ENCODE assay signal across 7 cellular contexts in genomic region chr15:57031605-57032004, GRCh38.
DNase-seq lines count a peak whose midpoint lies in the region; ATAC-seq and TF ChIP-seq lines count a peak whose summit lies in the region.

No MANE protein-coding gene starts in this region.

- no peaks in the 10 kb centered on the region; the same call in 1 of the 2 replicates for H3K36me3 Mint-ChIP-seq in HFFc6 (ENCODE audit: low read depth)

- peaks cover 21% of the 10 kb centered on the region for H3K4me1 Mint-ChIP-seq in HFFc6 (ENCODE audit: low read depth)

- no peak overlapping the region for H3K4me3 Mint-ChIP-seq in HFFc6

- DNase-seq in HFFc6 = no peak
- DNase-seq in amniotic epithelial cell (ENCODE audit: low read depth) = peak; percentile 74
- DNase-seq in hepatic stellate cell (ENCODE audit: low spot score) = peak; percentile 26
- peak; percentile 28 for DNase-seq in smooth muscle cell of the brain vasculature (ENCODE audit: low read depth, low spot score)
- DNase-seq in HPDE6-E6E7 (ENCODE audit: extremely low spot score) = no peak

- H3K27ac Mint-ChIP-seq in HFFc6 = peak overlapping the region; percentile 32; the same call in 1 of the 2 replicates

- no peak for TF ChIP-seq CTCF in HFFc6 (IDR thresholded peaks at IDR 0.05)

- H3K27me3 Mint-ChIP-seq in HFFc6 (ENCODE audit: insufficient read depth) = no peaks in the 10 kb centered on the region

- H3K9me3 Mint-ChIP-seq in HFFc6 = no peaks in the 10 kb centered on the region

- ATAC-seq in GM21529 (IDR thresholded peaks at IDR 0.05; ENCODE audit: unreplicated experiment) (no peak), HG03354 (IDR thresholded peaks at IDR 0.05; ENCODE audit: poor library complexity, severe bottlenecking, unreplicated experiment) (no peak)

Comparison
In these comparisons a context has a peak if more than half of its experiments do, and no peak if none do; other contexts are left out.
1. DNase-seq: peak in amniotic epithelial cell (single experiment), hepatic stellate cell (single experiment) and smooth muscle cell of the brain vasculature (single experiment); none in HFFc6 (single experiment) and HPDE6-E6E7 (single experiment).